Comparison of ENCODE assay signal across 8 cellular contexts in the genomic region with DNA sequence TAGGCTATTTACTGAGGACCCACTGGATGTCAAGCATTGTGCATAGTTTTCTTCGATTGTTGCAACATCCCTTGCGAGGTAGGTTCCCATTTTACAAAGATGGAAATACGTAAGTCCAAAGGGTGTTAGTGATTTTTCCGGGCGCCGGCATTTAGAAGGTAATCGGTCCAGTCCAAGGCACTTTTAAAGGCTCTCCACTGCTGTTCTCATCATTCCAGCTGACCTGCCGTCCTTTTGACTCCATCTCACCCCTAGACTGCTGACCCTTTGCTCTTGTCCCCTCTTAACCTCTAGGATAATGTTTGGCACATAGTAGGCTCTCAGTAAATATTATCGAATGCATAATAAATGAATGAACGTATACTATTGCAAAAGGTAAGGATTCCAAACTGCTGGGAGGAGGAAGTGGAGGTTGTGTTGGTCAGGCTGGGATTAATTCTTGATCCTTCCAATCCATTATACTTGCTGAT. TPM values are rescaled to one million over a fixed set of nuclear protein-coding genes. Genes with fewer than 3 reads are reported as not detected.
A peak's percentile ranks its signal among the peaks of the same experiment; 100 is the strongest.
DNase-seq lines count a peak whose midpoint lies in the region; ATAC-seq and TF ChIP-seq lines count a peak whose summit lies in the region.

No MANE protein-coding gene starts in this region.

- no peak for DNase-seq in activated CD8-positive, alpha-beta memory T cell treated with anti-CD3 and anti-CD28 coated beads, Interleukin-2, amount 10 ng/mL, durations not matched to agents 7 days and 5 days
- no peak for DNase-seq in activated CD8-positive, alpha-beta memory T cell treated with anti-CD3 and anti-CD28 coated beads for 24 hours
- no peak for DNase-seq in activated T-helper 2 cell treated with anti-CD3 and anti-CD28 coated beads, Interferon-gamma antibody, Interleukin-2, Interleukin-4, amounts not matched to agents 10 μg/mL and 5 μg/mL and 100 μg/mL, durations not matched to agents 14 hours and 24 hours and 36 hours (ENCODE audit: low spot score)
- DNase-seq in tibial artery (no peak), NAMALWA (ENCODE audit: low spot score) (no peak), NCI-H524 treated with DMSO at 0.1 percent for 48 hours (lab: John Stamatoyannopoulos, UW) (no peak)

- peaks cover 9 to 57% (median 28%) of the 10 kb centered on the region in 3 donors for H3K36me3 ChIP-seq in tibial artery

- no peaks in the 10 kb centered on the region for H3K9me3 Mint-ChIP-seq in activated CD8-positive, alpha-beta memory T cell treated with anti-CD3 and anti-CD28 coated beads, Interleukin-2, amount 10 ng/mL, durations not matched to agents 7 days and 5 days (ENCODE audit: low read depth)
- H3K9me3 Mint-ChIP-seq in activated T-helper 2 cell treated with anti-CD3 and anti-CD28 coated beads, Interferon-gamma antibody, Interleukin-2, Interleukin-4, amounts not matched to agents 10 μg/mL and 5 μg/mL and 100 μg/mL, durations not matched to agents 14 hours and 24 hours and 36 hours, result no peaks in the 10 kb centered on the region

- no peaks in the 10 kb centered on the region for H3K27me3 ChIP-seq in layer of hippocampus (ENCODE audit: control insufficient read depth, insufficient read depth, low read length)
- H3K27me3 ChIP-seq in tibial artery, result no peaks in the 10 kb centered on the region

- no peaks in the 10 kb centered on the region for H3K27me3 Mint-ChIP-seq in activated CD8-positive, alpha-beta memory T cell treated with anti-CD3 and anti-CD28 coated beads, Interleukin-2, amount 10 ng/mL, durations not matched to agents 7 days and 5 days
- no peaks in the 10 kb centered on the region for H3K27me3 Mint-ChIP-seq in activated T-helper 2 cell treated with anti-CD3 and anti-CD28 coated beads, Interferon-gamma antibody, Interleukin-2, Interleukin-4, amounts not matched to agents 10 μg/mL and 5 μg/mL and 100 μg/mL, durations not matched to agents 14 hours and 24 hours and 36 hours (ENCODE audit: low read depth)

- peaks cover 0 to 41% (median 25%) of the 10 kb centered on the region in 4 donors for H3K4me1 ChIP-seq in tibial artery

- peak overlapping the region; percentile 80 to 97 for H3K4me3 ChIP-seq in tibial artery

- no peak for ATAC-seq in activated CD8-positive, alpha-beta memory T cell treated with anti-CD3 and anti-CD28 coated beads, Interleukin-2, amount 10 ng/mL, durations not matched to agents 7 days and 5 days
- no peak for ATAC-seq in HG02870 (IDR thresholded peaks at IDR 0.05; ENCODE audit: unreplicated experiment)

- H3K9me3 ChIP-seq in tibial artery, result no peaks in the 10 kb centered on the region

- peak overlapping the region; percentile 89 for H3K4me3 Mint-ChIP-seq in activated CD8-positive, alpha-beta memory T cell treated with anti-CD3 and anti-CD28 coated beads, Interleukin-2, amount 10 ng/mL, durations not matched to agents 7 days and 5 days
- H3K4me3 Mint-ChIP-seq in activated T-helper 2 cell treated with anti-CD3 and anti-CD28 coated beads, Interferon-gamma antibody, Interleukin-2, Interleukin-4, amounts not matched to agents 10 μg/mL and 5 μg/mL and 100 μg/mL, durations not matched to agents 14 hours and 24 hours and 36 hours (ENCODE audit: low read depth), result peak overlapping the region; percentile 80

- no peak for TF ChIP-seq CTCF in tibial artery (IDR thresholded peaks at IDR 0.05)

- intact Hi-C loops in activated T-helper 2 cell treated with anti-CD3 and anti-CD28 coated beads, Interferon-gamma antibody, Interleukin-2, Interleukin-4, amounts not matched to agents 10 μg/mL and 5 μg/mL and 100 μg/mL, durations not matched to agents 14 hours and 24 hours and 36 hours (cut with micrococcal nuclease), result loop anchor here (1.0 to 10.0 kb wide), 6 partner anchors 31 to 700 kb away; a partner anchor contains a TSS
- intact Hi-C loops in tibial artery (cut with DNase I; ENCODE audit: low total_unique reads), result no loop called here

- peaks cover 57% of the 10 kb centered on the region for H3K4me1 Mint-ChIP-seq in activated CD8-positive, alpha-beta memory T cell treated with anti-CD3 and anti-CD28 coated beads, Interleukin-2, amount 10 ng/mL, durations not matched to agents 7 days and 5 days
- H3K4me1 Mint-ChIP-seq in activated T-helper 2 cell treated with anti-CD3 and anti-CD28 coated beads, Interferon-gamma antibody, Interleukin-2, Interleukin-4, amounts not matched to agents 10 μg/mL and 5 μg/mL and 100 μg/mL, durations not matched to agents 14 hours and 24 hours and 36 hours (ENCODE audit: low read depth), result peaks cover 41% of the 10 kb centered on the region

- CTCF ChIA-PET in activated CD8-positive, alpha-beta memory T cell treated with anti-CD3 and anti-CD28 coated beads, Interleukin-2, amount 10 ng/mL, durations not matched to agents 7 days and 5 days (lab: Charles Lee), result interaction anchor here (1.0 to 4.8 kb wide), 9 partner anchors 14 to 149 kb away, joined by 3 to 35 read pairs (median 4); a partner anchor contains a TSS

- H3K36me3 Mint-ChIP-seq in activated CD8-positive, alpha-beta memory T cell treated with anti-CD3 and anti-CD28 coated beads, Interleukin-2, amount 10 ng/mL, durations not matched to agents 7 days and 5 days, result peaks cover 40% of the 10 kb centered on the region
- H3K36me3 Mint-ChIP-seq in activated T-helper 2 cell treated with anti-CD3 and anti-CD28 coated beads, Interferon-gamma antibody, Interleukin-2, Interleukin-4, amounts not matched to agents 10 μg/mL and 5 μg/mL and 100 μg/mL, durations not matched to agents 14 hours and 24 hours and 36 hours (ENCODE audit: low read depth), result peaks cover 55% of the 10 kb centered on the region

- H3K27ac Mint-ChIP-seq in activated CD8-positive, alpha-beta memory T cell treated with anti-CD3 and anti-CD28 coated beads, Interleukin-2, amount 10 ng/mL, durations not matched to agents 7 days and 5 days, result peak overlapping the region; percentile 85
- peak overlapping the region; percentile 53 for H3K27ac Mint-ChIP-seq in activated T-helper 2 cell treated with anti-CD3 and anti-CD28 coated beads, Interferon-gamma antibody, Interleukin-2, Interleukin-4, amounts not matched to agents 10 μg/mL and 5 μg/mL and 100 μg/mL, durations not matched to agents 14 hours and 24 hours and 36 hours

- peak overlapping the region; percentile 85 for H3K27ac ChIP-seq in layer of hippocampus (ENCODE audit: low read depth, low read length)
- peak overlapping the region; percentile 92 to 96 for H3K27ac ChIP-seq in tibial artery

RNA-seq across cellular contexts. Expression of a gene that starts 0.5 kb away (rescaled TPM):
- 1 to 10 TPM; 7.0 to 9.8 TPM for total RNA-seq in activated CD8-positive, alpha-beta memory T cell treated with anti-CD3 and anti-CD28 coated beads, Interleukin-2, amount 10 ng/mL, durations not matched to agents 7 days and 5 days
- 11.4 and 12.0 TPM in 2 replicates for total RNA-seq in activated T-helper 2 cell treated with anti-CD3 and anti-CD28 coated beads, Interferon-gamma antibody, Interleukin-2, Interleukin-4, amounts not matched to agents 10 μg/mL and 5 μg/mL and 100 μg/mL, durations not matched to agents 14 hours and 24 hours and 36 hours

RNA-seq across cellular contexts. Expression of a gene that starts 0.8 kb away (rescaled TPM):
- total RNA-seq in activated CD8-positive, alpha-beta memory T cell treated with anti-CD3 and anti-CD28 coated beads, Interleukin-2, amount 10 ng/mL, durations not matched to agents 7 days and 5 days, result 100 to 1,000 TPM; 120 to 127 TPM
- 159 and 162 TPM in 2 replicates for total RNA-seq in activated T-helper 2 cell treated with anti-CD3 and anti-CD28 coated beads, Interferon-gamma antibody, Interleukin-2, Interleukin-4, amounts not matched to agents 10 μg/mL and 5 μg/mL and 100 μg/mL, durations not matched to agents 14 hours and 24 hours and 36 hours

RNA-seq across cellular contexts. Expression of a gene that starts 14.8 kb away (rescaled TPM):
- total RNA-seq in activated CD8-positive, alpha-beta memory T cell treated with anti-CD3 and anti-CD28 coated beads, Interleukin-2, amount 10 ng/mL, durations not matched to agents 7 days and 5 days, result 1 to 10 TPM in 1 of 2 experiments, under 1 TPM in 1; 0.80 to 1.1 TPM
- total RNA-seq in activated T-helper 2 cell treated with anti-CD3 and anti-CD28 coated beads, Interferon-gamma antibody, Interleukin-2, Interleukin-4, amounts not matched to agents 10 μg/mL and 5 μg/mL and 100 μg/mL, durations not matched to agents 14 hours and 24 hours and 36 hours, result 0.34 and 1.3 TPM in 2 replicates

RNA-seq across cellular contexts. Expression of a gene that starts 30.9 kb away (rescaled TPM):
- total RNA-seq in activated CD8-positive, alpha-beta memory T cell treated with anti-CD3 and anti-CD28 coated beads, Interleukin-2, amount 10 ng/mL, durations not matched to agents 7 days and 5 days, result 10 to 100 TPM; 30.1 to 34.9 TPM
- total RNA-seq in activated T-helper 2 cell treated with anti-CD3 and anti-CD28 coated beads, Interferon-gamma antibody, Interleukin-2, Interleukin-4, amounts not matched to agents 10 μg/mL and 5 μg/mL and 100 μg/mL, durations not matched to agents 14 hours and 24 hours and 36 hours, result 37.1 and 40.3 TPM in 2 replicates

RNA-seq across cellular contexts. Expression of a gene that starts 33.4 kb away (rescaled TPM):
- 10 to 100 TPM in 1 of 2 experiments, 1 to 10 TPM in 1; 6.0 to 13.8 TPM for total RNA-seq in activated CD8-positive, alpha-beta memory T cell treated with anti-CD3 and anti-CD28 coated beads, Interleukin-2, amount 10 ng/mL, durations not matched to agents 7 days and 5 days
- total RNA-seq in activated T-helper 2 cell treated with anti-CD3 and anti-CD28 coated beads, Interferon-gamma antibody, Interleukin-2, Interleukin-4, amounts not matched to agents 10 μg/mL and 5 μg/mL and 100 μg/mL, durations not matched to agents 14 hours and 24 hours and 36 hours, result 28.3 and 30.2 TPM in 2 replicates
